15 cellular contexts compared by ENCODE assay signal in genomic region chr2:36366491-36367120, GRCh38. TPM values are rescaled to one million over a fixed set of nuclear protein-coding genes. Genes with fewer than 3 reads are reported as not detected.
DNase-seq lines count a peak whose midpoint lies in the region; ATAC-seq and TF ChIP-seq lines count a peak whose summit lies in the region.
"Had no signal": no experiment of that assay in that cellular context is flagged by ENCODE, and none has a peak within 500 bp of the region (broad histone marks: within the 10 kb centered on the region; RNA-seq: fewer than 3 reads in every experiment).

No MANE protein-coding gene starts in this region.

- H3K36me3 ChIP-seq in trophoblast cell (ENCODE audit: control insufficient read depth in 1 of 2, insufficient read depth in 2 of 2, low read length in 2 of 2) (peaks cover 0 to 3% of the 10 kb centered on the region in 2 experiments), Karpas-422 (ENCODE audit: insufficient read depth, low read length) (no peaks in the 10 kb centered on the region)
- H3K36me3 ChIP-seq: esophagus squamous epithelium had no signal

- H3K9ac ChIP-seq in trophoblast cell (ENCODE audit: low read length) (no peak overlapping the region), Karpas-422 (ENCODE audit: low read length) (no peak overlapping the region)

- H3K4me3 ChIP-seq in fibroblast of mammary gland (ENCODE audit: control insufficient read depth, low read depth, low read length) (no peak overlapping the region), trophoblast cell (ENCODE audit: low read depth, low read length) (no peak overlapping the region), Karpas-422 (ENCODE audit: low read length) (no peak overlapping the region)

- no peak for TF ChIP-seq CTCF in fibroblast of mammary gland (conservative IDR thresholded peaks at IDR 0.05; ENCODE audit: control insufficient read depth, insufficient read depth, low read depth, low read length)

- peaks cover 14 to 27% of the 10 kb centered on the region in 2 experiments for H3K4me1 ChIP-seq in trophoblast cell (ENCODE audit: control insufficient read depth in 1 of 2, insufficient read depth in 2 of 2, low read length in 2 of 2)
- H3K4me1 ChIP-seq in Karpas-422 (ENCODE audit: low read length), result no peaks in the 10 kb centered on the region

- no peaks in the 10 kb centered on the region for H3K9me2 ChIP-seq in Karpas-422 (replicated peaks; ENCODE audit: insufficient read depth, low read length)

- H3K79me2 ChIP-seq in trophoblast cell (ENCODE audit: control insufficient read depth, insufficient read depth, low read length, poor library complexity) (peaks cover 27% of the 10 kb centered on the region), Karpas-422 (ENCODE audit: low read length) (no peaks in the 10 kb centered on the region)

- no peak overlapping the region for H3K14ac ChIP-seq in trophoblast cell (ENCODE audit: low read length)

- peak overlapping the region; percentile 68 for H2BK12ac ChIP-seq in trophoblast cell (ENCODE audit: low read length)

- ATAC-seq in GM21529 (IDR thresholded peaks at IDR 0.05; ENCODE audit: unreplicated experiment), result peak; percentile 45
- peak; percentile 9 for ATAC-seq in SK-N-SH treated with all-trans-retinoic acid at 6 μM for 48 hours
- no peak for ATAC-seq in HG02610 (IDR thresholded peaks at IDR 0.05; ENCODE audit: unreplicated experiment)
- ATAC-seq in HG03354 (IDR thresholded peaks at IDR 0.05; ENCODE audit: poor library complexity, severe bottlenecking, unreplicated experiment), result no peak
- ATAC-seq: Right ventricle myocardium inferior had no signal

- DNase-seq in fibroblast of mammary gland (ENCODE audit: low read depth) (peak; percentile 33), trophoblast cell (peak in 1 of 2 donors; percentile 11), putamen (ENCODE audit: low spot score) (no peak), Karpas-422 (no peak)
- DNase-seq: activated T-cell treated with anti-CD3 and anti-CD28 coated beads, Interleukin-2, amount 50 U/mL, for 1 hour; C1 segment of cervical spinal cord; esophagus squamous epithelium; GF-D8; NCI-H1105; NCI-H524 treated with DMSO at 0.1 percent for 48 hours had no signal

- no peak overlapping the region for H3K18ac ChIP-seq in trophoblast cell (ENCODE audit: low read length)

- H4K91ac ChIP-seq in trophoblast cell (ENCODE audit: low read depth, low read length), result no peak overlapping the region

- no peak overlapping the region for H3K23ac ChIP-seq in trophoblast cell (ENCODE audit: low read length)

- H2BK5ac ChIP-seq in trophoblast cell (ENCODE audit: low read depth, low read length, poor library complexity), result peak overlapping the region; percentile 57

- H4K8ac ChIP-seq in trophoblast cell (ENCODE audit: low read depth, low read length), result no peak overlapping the region

- no peak overlapping the region for H3K4me2 ChIP-seq in trophoblast cell (ENCODE audit: low read length)
- H3K4me2 ChIP-seq in Karpas-422 (ENCODE audit: low read depth, low read length, poor library complexity, severe bottlenecking), result no peak overlapping the region

- H3K27me3 ChIP-seq in trophoblast cell (ENCODE audit: insufficient read depth, low read length), result no peaks in the 10 kb centered on the region
- H3K27me3 ChIP-seq in Karpas-422 (ENCODE audit: low read length), result no peaks in the 10 kb centered on the region
- H3K27me3 ChIP-seq: esophagus squamous epithelium had no signal

- H4K12ac ChIP-seq in trophoblast cell (ENCODE audit: low read depth, low read length), result no peak overlapping the region

- H2BK120ac ChIP-seq in trophoblast cell (ENCODE audit: insufficient read depth, low read length, poor library complexity), result no peak overlapping the region

- H2AFZ ChIP-seq in trophoblast cell (ENCODE audit: insufficient read depth, low read length, poor library complexity) (no peak overlapping the region), Karpas-422 (ENCODE audit: low read length) (no peak overlapping the region)

- no peaks in the 10 kb centered on the region for H3K9me3 ChIP-seq in trophoblast cell (ENCODE audit: insufficient read depth, low read depth, low read length)
- no peaks in the 10 kb centered on the region for H3K9me3 ChIP-seq in Karpas-422 (ENCODE audit: low read length)
- H3K9me3 ChIP-seq: esophagus squamous epithelium had no signal

- peak overlapping the region; percentile 42 for H3K27ac ChIP-seq in trophoblast cell (ENCODE audit: low read depth, low read length)
- H3K27ac ChIP-seq in Karpas-422 (ENCODE audit: low read length), result no peak overlapping the region

- H4K20me1 ChIP-seq in Karpas-422 (ENCODE audit: insufficient read depth, low read depth, low read length), result no peaks in the 10 kb centered on the region

- H3K4ac ChIP-seq in trophoblast cell (ENCODE audit: low read depth, low read length), result peak overlapping the region; percentile 62

- no peak overlapping the region for H2AK5ac ChIP-seq in trophoblast cell (ENCODE audit: low read length)

- no CpG with 5 or more reads among the region's 3 CpGs for WGBS in trophoblast cell (ENCODE audit: extremely low coverage, insufficient coverage, insufficient read length)

- peaks cover 17% of the 10 kb centered on the region for H3K79me1 ChIP-seq in trophoblast cell (ENCODE audit: low read length)

TF ChIP-seq in SK-N-SH treated with all-trans-retinoic acid at 6 μM for 48 hours, 23 proteins besides CTCF, POLR2A, EP300 and RAD21:
- TF ChIP-seq TOX (CRISPR knock-in tag; IDR thresholded peaks at IDR 0.05; ENCODE audit: borderline replicate concordance) (0 out of 2 replicates have a peak, but pooled peaks have one; percentile 11), ZFP30 (CRISPR knock-in tag; IDR thresholded peaks at IDR 0.05) (no peak)

RNA-seq across cellular contexts. Expression of gene CRIM1, which starts 11.0 kb away (rescaled TPM):
- polyA plus RNA-seq in trophoblast cell (2013), result 49.0 and 54.7 TPM in 2 replicates
- total RNA-seq in Karpas-422 (2014; rRNA removed; shearing (Covaris generic); ENCODE audit: low replicate concordance), result not detected in 2 replicates

Comparison
In these comparisons a context has a peak if more than half of its experiments do, and no peak if none do; other contexts are left out.
1. ATAC-seq: peak in GM21529 (single experiment) and SK-N-SH treated with all-trans-retinoic acid at 6 μM for 48 hours (single experiment); none in HG02610 (single experiment) and HG03354 (single experiment).